In the genomic region with DNA sequence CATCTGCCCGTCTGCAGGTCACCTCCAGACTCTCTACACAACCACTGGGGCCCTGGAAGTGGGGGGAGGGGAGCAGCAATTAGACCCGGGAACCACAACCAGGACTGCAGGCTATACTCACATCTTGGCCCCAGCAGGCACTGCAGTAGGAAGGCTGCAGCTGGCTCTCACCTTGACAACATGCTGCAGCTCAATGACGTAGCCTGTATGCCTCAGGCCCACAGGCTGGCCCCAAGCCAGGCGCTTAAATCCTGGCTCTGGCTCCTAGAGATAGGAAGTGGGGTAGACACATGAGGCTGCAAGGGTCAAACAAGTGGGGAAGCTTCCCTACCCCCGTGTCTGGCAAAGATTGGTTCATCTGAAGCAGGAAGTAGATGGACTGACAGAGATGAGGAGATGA, we compare ENCODE assay signal across 19 cellular contexts. TPM values are rescaled to one million over a fixed set of nuclear protein-coding genes. Genes with fewer than 3 reads are reported as not detected.
DNase-seq lines count a peak whose midpoint lies in the region; FAIRE-seq and TF ChIP-seq lines count a peak whose summit lies in the region.
"Had no signal": no experiment of that assay in that cellular context is flagged by ENCODE, and none has a peak within 500 bp of the region (broad histone marks: within the 10 kb centered on the region; RNA-seq: fewer than 3 reads in every experiment).

No MANE protein-coding gene starts in this region.

- H3K27ac ChIP-seq in kidney (ENCODE audit: low read depth in 2 of 2, low read length in 2 of 2) (no peak overlapping the region), ascending aorta (no peak overlapping the region)
- H3K27ac ChIP-seq: brain microvascular endothelial cell, C4-2B, gastrocnemius medialis, Peyer's patch, skin epidermis, upper lobe of left lung had no signal

- H3K9me3 ChIP-seq in kidney (ENCODE audit: control insufficient read depth in 1 of 2, low read length in 2 of 2) (no peaks in the 10 kb centered on the region), ascending aorta (no peaks in the 10 kb centered on the region)
- H3K9me3 ChIP-seq: gastrocnemius medialis, Peyer's patch, upper lobe of left lung had no signal

- H3K4me3 ChIP-seq in kidney (ENCODE audit: low read length in 2 of 2) = no peak overlapping the region
- H3K4me3 ChIP-seq in ascending aorta = no peak overlapping the region
- H3K4me3 ChIP-seq: gastrocnemius medialis, Peyer's patch, skin epidermis, upper lobe of left lung had no signal

- peaks cover 6 to 8% of the 10 kb centered on the region in 2 donors for H3K4me1 ChIP-seq in kidney (ENCODE audit: control insufficient read depth in 1 of 2, insufficient read depth in 1 of 2, low read depth in 1 of 2, low read length in 2 of 2)
- H3K4me1 ChIP-seq in ascending aorta = peaks cover 5 to 7% of the 10 kb centered on the region in 2 donors

- H3K9ac ChIP-seq in kidney (ENCODE audit: low read length in 2 of 2) = no peak overlapping the region

- H3K36me3 ChIP-seq in kidney (ENCODE audit: control insufficient read depth in 1 of 2, insufficient read depth in 2 of 2, low read length in 2 of 2) (peaks cover 46 to 51% of the 10 kb centered on the region in 2 donors), ascending aorta (peaks cover 52 to 56% of the 10 kb centered on the region in 2 donors)

- intact Hi-C loops in kidney (cut with DNase I) (no loop called here), ascending aorta (cut with DNase I) (loop anchor here (10.0 kb wide), 1 partner anchor 366 kb away; no protein-coding TSS in a partner anchor)

- peak; percentile 9 for DNase-seq in DMS153 (lab: John Stamatoyannopoulos, UW)
- DNase-seq in DMS153 treated with DMSO at 0.1 percent for 48 hours (lab: John Stamatoyannopoulos, UW; ENCODE audit: unreplicated experiment) = no peak
- peak; percentile 12 for DNase-seq in NCI-H1105 treated with DMSO at 0.1 percent for 48 hours (lab: John Stamatoyannopoulos, UW)
- DNase-seq in amniotic epithelial cell (ENCODE audit: low read depth) = peak; percentile 74
- DNase-seq in kidney = peak; percentile 51
- no peak for DNase-seq in NCI-H146 treated with DMSO at 0.1 percent for 48 hours (lab: John Stamatoyannopoulos, UW; ENCODE audit: unreplicated experiment)
- no peak for DNase-seq in KG1 (lab: John Stamatoyannopoulos, UW)
- no peak for DNase-seq in ascending aorta (ENCODE audit: low spot score in 2 of 2)
- DNase-seq: 8988T; activated CD4-positive, alpha-beta T cell treated with anti-CD3 and anti-CD28 coated beads, Interleukin-2, amount 50 U/mL, for 1 hour; brain microvascular endothelial cell; effector CD8-positive, alpha-beta T cell; midbrain; NCI-H526; upper lobe of left lung had no signal

- no peak for FAIRE-seq in kidney (lab: Jason Lieb, UNC)

- TF ChIP-seq CTCF in kidney (IDR thresholded peaks at IDR 0.05; ENCODE audit: borderline replicate concordance, extremely low read depth, insufficient read depth) (no peak), ascending aorta (IDR thresholded peaks at IDR 0.05) (no peak)

- H3K27me3 ChIP-seq in ascending aorta = no peaks in the 10 kb centered on the region
- H3K27me3 ChIP-seq: brain microvascular endothelial cell, gastrocnemius medialis, Peyer's patch, upper lobe of left lung had no signal

RNA-seq across cellular contexts. Expression of gene QRICH1, which starts 4.6 kb away (rescaled TPM):
- total RNA-seq in kidney (92.1 TPM), ascending aorta (129 TPM)
- polyA plus RNA-seq in kidney (ENCODE audit: insufficient read depth, low read depth, low replicate concordance) = 23.0 TPM

RNA-seq across cellular contexts. Expression of gene QARS1, which starts 6.1 kb away (rescaled TPM):
- total RNA-seq in kidney (231 TPM), ascending aorta (588 TPM)
- 209 TPM for polyA plus RNA-seq in kidney (ENCODE audit: insufficient read depth, low read depth, low replicate concordance)

RNA-seq across cellular contexts. Expression of gene USP19, which starts 22.2 kb away (rescaled TPM):
- total RNA-seq in kidney = 67.2 TPM
- 29.3 TPM for polyA plus RNA-seq in kidney (ENCODE audit: insufficient read depth, low read depth, low replicate concordance)
- total RNA-seq in ascending aorta = 37.8 TPM

RNA-seq across cellular contexts. Expression of gene LAMB2, which starts 34.4 kb away (rescaled TPM):
- total RNA-seq in kidney (444 TPM), ascending aorta (1,772 TPM)
- 460 TPM for polyA plus RNA-seq in kidney (ENCODE audit: insufficient read depth, low read depth, low replicate concordance)

Comparison
In these comparisons a context has a peak if more than half of its experiments do, and no peak if none do; other contexts are left out.
1. DNase-seq: peak in DMS153 (single experiment), NCI-H1105 treated with DMSO at 0.1 percent for 48 hours (single experiment), amniotic epithelial cell (single experiment) and kidney (single experiment); none in DMS153 treated with DMSO at 0.1 percent for 48 hours (single experiment), NCI-H146 treated with DMSO at 0.1 percent for 48 hours (single experiment), KG1 (single experiment) and ascending aorta (0 of 2).